17 cellular contexts compared by ENCODE assay signal in the genomic region with DNA sequence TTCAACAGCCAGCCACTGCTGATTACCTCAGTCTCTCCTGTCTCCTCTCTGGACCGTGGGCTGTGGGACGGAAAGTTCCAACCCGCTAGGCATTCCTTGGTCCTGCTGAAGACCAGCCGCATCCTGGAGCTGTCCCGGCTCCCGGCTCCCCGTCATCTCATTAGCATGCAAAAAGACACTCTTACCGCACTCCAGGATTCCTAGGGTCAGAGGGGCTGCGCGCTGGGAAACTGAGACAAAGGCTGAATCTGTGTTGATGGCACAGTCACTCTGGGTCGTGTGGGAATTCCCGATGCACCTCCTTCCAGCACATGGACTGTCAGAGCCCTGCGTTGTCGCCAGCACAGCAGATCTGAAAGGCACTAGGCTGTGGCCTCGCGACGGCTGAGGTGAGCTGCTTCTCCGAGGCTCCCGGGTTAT.
DNase-seq lines count a peak whose midpoint lies in the region; ATAC-seq and TF ChIP-seq lines count a peak whose summit lies in the region.
"Had no signal": no experiment of that assay in that cellular context is flagged by ENCODE, and none has a peak within 500 bp of the region (broad histone marks: within the 10 kb centered on the region; RNA-seq: fewer than 3 reads in every experiment).

No MANE protein-coding gene starts in this region.

- intact Hi-C loops in left cardiac atrium (cut with DNase I), result no loop called here
- intact Hi-C loops in upper lobe of right lung (cut with DNase I), result no loop called here
- intact Hi-C loops in spleen (cut with DNase I; ENCODE audit: low total_unique reads), result no loop called here

- DNase-seq in left cardiac atrium (peak; percentile 4), right atrium auricular region (ENCODE audit: low spot score) (no peak), choroid plexus epithelial cell (ENCODE audit: low read depth) (peak; percentile 36), islet precursor cell (peak; percentile 87), upper lobe of right lung (peak; percentile 55), ACHN (no peak), spleen (no peak)
- DNase-seq: activated gamma-delta T cell; left colon; MG63; NCI-H2029 treated with DMSO at 0.1 percent for 48 hours; NCI-H526 treated with DMSO at 0.1 percent for 48 hours; PC-3; stimulated activated CD4-positive, alpha-beta T cell treated with anti-CD3 and anti-CD28 coated beads, Interleukin-2, amount 100 ng/mL, for 24 hours; WERI-Rb-1 had no signal

- H3K4me3 ChIP-seq in right atrium auricular region, result no peak overlapping the region
- no peak overlapping the region for H3K4me3 ChIP-seq in choroid plexus epithelial cell (ENCODE audit: low read depth, low read length)
- H3K4me3 ChIP-seq in upper lobe of right lung, result no peak overlapping the region
- no peak overlapping the region for H3K4me3 ChIP-seq in spleen
- H3K4me3 ChIP-seq: MG63, thoracic aorta had no signal

- H3K27me3 ChIP-seq in right atrium auricular region (no peaks in the 10 kb centered on the region), upper lobe of right lung (no peaks in the 10 kb centered on the region), spleen (replicated peaks in 1 of 7) (no peaks in the 10 kb centered on the region)

- no peaks in the 10 kb centered on the region for H3K36me3 ChIP-seq in right atrium auricular region
- H3K36me3 ChIP-seq in upper lobe of right lung, result no peaks in the 10 kb centered on the region
- H3K36me3 ChIP-seq in spleen, result no peaks in the 10 kb centered on the region
- H3K36me3 ChIP-seq: MG63, thoracic aorta, WERI-Rb-1 had no signal

- H3K27ac ChIP-seq in right atrium auricular region (no peak overlapping the region), upper lobe of right lung (no peak overlapping the region), spleen (no peak overlapping the region)
- H3K27ac ChIP-seq: thoracic aorta, WERI-Rb-1 had no signal

- no peak for TF ChIP-seq POLR2A in spleen (IDR thresholded peaks at IDR 0.05)

- TF ChIP-seq CTCF in right atrium auricular region (IDR thresholded peaks at IDR 0.05), result no peak
- TF ChIP-seq CTCF in choroid plexus epithelial cell (conservative IDR thresholded peaks at IDR 0.05; ENCODE audit: low read depth, low read length), result no peak
- TF ChIP-seq CTCF in upper lobe of right lung (IDR thresholded peaks at IDR 0.05), result no peak
- no peak for TF ChIP-seq CTCF in spleen (IDR thresholded peaks at IDR 0.05 in 8 of 11, conservative IDR thresholded peaks at IDR 0.05 in 3 of 11)

- H3K9me3 ChIP-seq in right atrium auricular region (no peaks in the 10 kb centered on the region), upper lobe of right lung (no peaks in the 10 kb centered on the region), spleen (peaks cover 0 to 18% (median 4%) of the 10 kb centered on the region in 8 donors)
- H3K9me3 ChIP-seq: thoracic aorta had no signal

- WGBS in spleen, 5 donors, result 66 to 79% (median 69%) methylated on average over 16 to 19 of the region's 19 CpGs

- ATAC-seq in left cardiac atrium (no peak), upper lobe of right lung (no peak), GM19452 (IDR thresholded peaks at IDR 0.05; ENCODE audit: unreplicated experiment) (no peak)
- ATAC-seq: left colon, PC-3 had no signal

- H3K4me1 ChIP-seq in right atrium auricular region (no peaks in the 10 kb centered on the region), upper lobe of right lung (no peaks in the 10 kb centered on the region), spleen (peaks cover 0 to 38% (median 24%) of the 10 kb centered on the region in 6 donors)

- in situ Hi-C loops in ACHN (cut with HindIII; ENCODE audit: low pct_ligation_motif_present, low pct_unique_long_range_greater_than_20kb, low sequenced_read_pairs), result no loop called here

Comparison
In these comparisons a context has a peak if more than half of its experiments do, and no peak if none do; other contexts are left out.
1. DNase-seq: peak in left cardiac atrium (single experiment), choroid plexus epithelial cell (single experiment), islet precursor cell (single experiment) and upper lobe of right lung (single experiment); none in right atrium auricular region (single experiment), ACHN (single experiment) and spleen (single experiment).